In the genomic region with DNA sequence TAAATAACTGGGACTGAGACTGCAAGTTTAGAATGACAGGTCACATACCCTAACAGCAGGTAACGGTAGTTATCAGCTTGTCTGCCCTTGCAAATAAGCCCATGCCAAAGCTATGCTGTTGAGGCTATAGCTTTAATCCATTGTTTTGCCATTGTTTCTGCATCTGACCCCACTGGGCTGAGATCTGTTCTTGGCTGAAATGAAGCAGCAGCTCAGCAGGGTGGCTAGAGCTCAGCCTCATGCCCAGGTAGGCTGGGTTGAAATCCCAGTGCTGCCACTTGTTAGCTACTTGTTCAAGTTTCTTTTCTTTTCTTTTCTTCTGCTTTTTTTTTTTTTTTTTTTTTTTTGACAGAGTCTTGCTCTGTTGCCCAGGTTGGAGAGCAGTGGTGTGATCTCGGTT, we compare ENCODE assay signal across 28 cellular contexts. TPM values are rescaled to one million over a fixed set of nuclear protein-coding genes. Genes with fewer than 3 reads are reported as not detected.
A peak's percentile ranks its signal among the peaks of the same experiment; 100 is the strongest.
DNase-seq lines count a peak whose midpoint lies in the region; ATAC-seq, FAIRE-seq and TF ChIP-seq lines count a peak whose summit lies in the region.
"Had no signal": no experiment of that assay in that cellular context is flagged by ENCODE, and none has a peak within 500 bp of the region (broad histone marks: within the 10 kb centered on the region; RNA-seq: fewer than 3 reads in every experiment).

No MANE protein-coding gene starts in this region.

- H3K36me3 Mint-ChIP-seq in CD14-positive monocyte: peaks cover 0 to 2% of the 10 kb centered on the region in 2 donors
- peaks cover 0 to 10% (median 4%) of the 10 kb centered on the region in 5 donors for H3K36me3 Mint-ChIP-seq in naive thymus-derived CD4-positive, alpha-beta T cell

- H3K36me3 ChIP-seq in naive thymus-derived CD4-positive, alpha-beta T cell (ENCODE audit: control insufficient read depth in 2 of 3, insufficient read depth in 3 of 3, low read length in 3 of 3): no peaks in the 10 kb centered on the region
- H3K36me3 ChIP-seq in mucosa of descending colon (ENCODE audit: low read depth) (no peaks in the 10 kb centered on the region), colonic mucosa (no peaks in the 10 kb centered on the region)
- H3K36me3 ChIP-seq: BLaER1 treated with 17β-estradiol and CSF1 and Interleukin-3, amounts not matched to agents 10 nM and 100 nM; brain microvascular endothelial cell; SJCRH30; uterus had no signal

- TF ChIP-seq CTCF in CD14-positive monocyte (IDR thresholded peaks at IDR 0.05) (no peak), mucosa of descending colon (IDR thresholded peaks at IDR 0.05) (no peak), colonic mucosa (IDR thresholded peaks at IDR 0.05) (no peak)

- no peak overlapping the region for H3K4me3 ChIP-seq in naive thymus-derived CD4-positive, alpha-beta T cell (ENCODE audit: low read length)
- H3K4me3 ChIP-seq in mucosa of descending colon (no peak overlapping the region), colonic mucosa (no peak overlapping the region)
- H3K4me3 ChIP-seq: BLaER1 treated with 17β-estradiol and CSF1 and Interleukin-3, amounts not matched to agents 10 nM and 100 nM; coronary artery; SJCRH30; uterus had no signal

- H3K27ac Mint-ChIP-seq in CD14-positive monocyte: peak overlapping the region; percentile 90 to 95 (median 93)
- peak overlapping the region in 8 of 9 donors; percentile 90 to 100 (median 96) for H3K27ac Mint-ChIP-seq in naive thymus-derived CD4-positive, alpha-beta T cell
- H3K27ac Mint-ChIP-seq: HFFc6 had no signal

- peak; percentile 52 for FAIRE-seq in GM12891 (lab: Jason Lieb, UNC)
- FAIRE-seq: keratinocyte, TTC549 had no signal

- no peak overlapping the region for H3K4me3 Mint-ChIP-seq in CD14-positive monocyte
- H3K4me3 Mint-ChIP-seq in naive thymus-derived CD4-positive, alpha-beta T cell: peak overlapping the region in 5 of 10 donors; percentile 72 to 93 (median 83)
- H3K4me3 Mint-ChIP-seq: HFFc6 had no signal

- POLR2A ChIA-PET in naive thymus-derived CD4-positive, alpha-beta T cell (lab: Charles Lee): no interaction called here

- H3K9me3 Mint-ChIP-seq in CD14-positive monocyte: peaks cover 0 to 3% (median 0%) of the 10 kb centered on the region in 7 donors
- H3K9me3 Mint-ChIP-seq in naive thymus-derived CD4-positive, alpha-beta T cell: peaks cover 0 to 9% (median 0%) of the 10 kb centered on the region in 11 donors
- H3K9me3 Mint-ChIP-seq: HFFc6 had no signal

- no peaks in the 10 kb centered on the region for H3K9me3 ChIP-seq in naive thymus-derived CD4-positive, alpha-beta T cell (ENCODE audit: control insufficient read depth in 2 of 3, low read length in 3 of 3)
- H3K9me3 ChIP-seq in mucosa of descending colon (no peaks in the 10 kb centered on the region), colonic mucosa (no peaks in the 10 kb centered on the region)
- H3K9me3 ChIP-seq: SJCRH30, uterus had no signal

- CTCF ChIA-PET in naive thymus-derived CD4-positive, alpha-beta T cell (lab: Charles Lee): interaction anchor here (0.6 to 1.1 kb wide), 3 partner anchors 11 to 39 kb away, joined by 3 to 4 read pairs (median 3); no protein-coding TSS in a partner anchor

- H3K27me3 ChIP-seq in naive thymus-derived CD4-positive, alpha-beta T cell (ENCODE audit: control insufficient read depth in 2 of 2, insufficient read depth in 2 of 2, low read length in 2 of 2): no peaks in the 10 kb centered on the region
- H3K27me3 ChIP-seq in colonic mucosa: no peaks in the 10 kb centered on the region
- H3K27me3 ChIP-seq: BLaER1 treated with 17β-estradiol and CSF1 and Interleukin-3, amounts not matched to agents 10 nM and 100 nM; SJCRH30; uterus had no signal

- no peak for TF ChIP-seq POLR2A in GM12891 (IDR thresholded peaks at IDR 0.05; ENCODE audit: low read depth, low read length)

- peaks cover 27% of the 10 kb centered on the region for H3K4me1 Mint-ChIP-seq in CD14-positive monocyte
- peaks cover 20 to 73% (median 54%) of the 10 kb centered on the region in 7 donors for H3K4me1 Mint-ChIP-seq in naive thymus-derived CD4-positive, alpha-beta T cell

- H3K27ac ChIP-seq in naive thymus-derived CD4-positive, alpha-beta T cell (ENCODE audit: low read depth, low read length): no peak overlapping the region
- no peak overlapping the region for H3K27ac ChIP-seq in colonic mucosa
- H3K27ac ChIP-seq: brain microvascular endothelial cell, SJCRH30, uterus had no signal

- H3K9ac ChIP-seq in colonic mucosa (ENCODE audit: low read depth in 2 of 2, low read length in 2 of 2): no peak overlapping the region

- H3K27me3 Mint-ChIP-seq in CD14-positive monocyte (ENCODE audit: low read depth in 3 of 3): peaks cover 2 to 4% (median 3%) of the 10 kb centered on the region in 3 donors
- no peaks in the 10 kb centered on the region for H3K27me3 Mint-ChIP-seq in naive thymus-derived CD4-positive, alpha-beta T cell

- no peak for ATAC-seq in naive thymus-derived CD4-positive, alpha-beta T cell
- ATAC-seq in mucosa of descending colon: no peak
- ATAC-seq in HG03354 (IDR thresholded peaks at IDR 0.05; ENCODE audit: poor library complexity, severe bottlenecking, unreplicated experiment): no peak
- no peak for ATAC-seq in activated CD4-positive, CD25-positive, alpha-beta regulatory T cell treated with anti-CD3 and anti-CD28 coated beads, Interleukin-2, amount 50 U/mL, for 24 hours
- ATAC-seq: right cardiac atrium had no signal

- H3K4me1 ChIP-seq in naive thymus-derived CD4-positive, alpha-beta T cell (ENCODE audit: control insufficient read depth in 2 of 2, insufficient read depth in 2 of 2, low read length in 2 of 2): peaks cover 0 to 45% of the 10 kb centered on the region in 2 donors
- no peaks in the 10 kb centered on the region for H3K4me1 ChIP-seq in mucosa of descending colon (ENCODE audit: low read depth)
- no peaks in the 10 kb centered on the region for H3K4me1 ChIP-seq in colonic mucosa
- H3K4me1 ChIP-seq: SJCRH30 had no signal

- intact Hi-C loops in CD14-positive monocyte (cut with micrococcal nuclease) (loop anchor here in 1 of 2 donors (2.0 kb wide), 1 partner anchor 159 kb away; no protein-coding TSS in a partner anchor), mucosa of descending colon (cut with DNase I, micrococcal nuclease) (no loop called here), colonic mucosa (cut with DNase I) (no loop called here)
- intact Hi-C loops in naive thymus-derived CD4-positive, alpha-beta T cell (cut with micrococcal nuclease): loop anchor here (2.0 to 5.0 kb wide), 4 partner anchors 13 to 41 kb away; a partner anchor contains a TSS

- DNase-seq in CD14-positive monocyte (ENCODE audit: low spot score): no peak
- DNase-seq in GM12891 (ENCODE audit: insufficient read length, low spot score): no peak
- DNase-seq in cerebellar cortex (ENCODE audit: low spot score): peak; percentile 44
- no peak for DNase-seq in naive thymus-derived CD4-positive, alpha-beta T cell
- DNase-seq in mucosa of descending colon: no peak
- DNase-seq in colonic mucosa: no peak
- DNase-seq: activated CD4-positive, alpha-beta T cell treated with anti-CD3 and anti-CD28 coated beads for 1 hour; activated gamma-delta T cell; activated T-cell treated with anti-CD3 and anti-CD28 coated beads, Interleukin-2, amount 50 U/mL, for 1 hour; amniotic stem cell; brain microvascular endothelial cell; Calu3; HFFc6; NCI-H146; NCI-H2107; NCI-H82; SJCRH30; stimulated activated CD4-positive, alpha-beta T cell treated with anti-CD3 and anti-CD28 coated beads, Interleukin-4, amount 100 ng/mL, for 24 hours; stimulated activated naive CD4-positive, alpha-beta T cell; uterus had no signal

TF ChIP-seq in GM12891, 5 proteins besides CTCF, POLR2A, EP300 and RAD21:
- TF ChIP-seq TAF1 (IDR thresholded peaks at IDR 0.05; ENCODE audit: low read depth, low read length) (no peak), POLR2AphosphoS5 (IDR thresholded peaks at IDR 0.05; ENCODE audit: low read depth, low read length) (no peak)

RNA-seq across cellular contexts. Expression of a gene that starts 40.1 kb away (rescaled TPM):
- polyA plus RNA-seq in CD14-positive monocyte: not detected
- 0.04 TPM for polyA plus RNA-seq in GM12891 (2012; ENCODE audit: low read depth, missing spikeins)
- total RNA-seq in naive thymus-derived CD4-positive, alpha-beta T cell: 1 to 10 TPM; 1.4 to 7.9 (median 6.2) TPM
- polyA plus RNA-seq in naive thymus-derived CD4-positive, alpha-beta T cell: under 1 TPM; 0.36 to 0.99 TPM
- total RNA-seq in mucosa of descending colon (10 to 100 TPM in 1 of 3 donors, 1 to 10 TPM in 2; 1.6 to 28.0 (median 3.2) TPM), colonic mucosa (1 to 10 TPM; 2.3 TPM)
- total RNA-seq: HFFc6 had no signal
- polyA plus RNA-seq: AG04450 had no signal

Comparison
In these comparisons a context has a peak if more than half of its experiments do, and no peak if none do; other contexts are left out.
1. intact Hi-C loops: an anchor here in naive thymus-derived CD4-positive, alpha-beta T cell (2.0 to 5.0 kb wide); none called in mucosa of descending colon and colonic mucosa.